ENCODE assay signal across 21 cellular contexts in genomic region chr17:57498443-57498842, GRCh38.
"Had no signal": no experiment of that assay in that cellular context is flagged by ENCODE, and none has a peak within 500 bp of the region (broad histone marks: within the 10 kb centered on the region; RNA-seq: fewer than 3 reads in every experiment).

No MANE protein-coding gene starts in this region.

- H3K27me3 Mint-ChIP-seq: activated CD8-positive, alpha-beta T cell treated with anti-CD3 and anti-CD28 coated beads for 36 hours; activated T-helper 17 cell treated with anti-CD3 and anti-CD28 coated beads, Interleukin-2, amount 50 U/mL, for 72 hours; central memory CD8-positive, alpha-beta T cell; effector memory CD8-positive, alpha-beta T cell; naive thymus-derived CD8-positive, alpha-beta T cell; progenitor cell of endocrine pancreas; stimulated activated naive CD8-positive, alpha-beta T cell treated with anti-CD3 and anti-CD28 coated beads, Interleukin-15, Interleukin-2, amounts not matched to agents 100 ng/mL and 50 ng/mL, for 24 hours; T-cell had no signal

- H3K27me3 ChIP-seq: breast epithelium, dorsolateral prefrontal cortex, neural progenitor cell, thyroid gland had no signal

- H3K27ac Mint-ChIP-seq: activated CD8-positive, alpha-beta T cell treated with anti-CD3 and anti-CD28 coated beads for 36 hours; activated naive CD4-positive, alpha-beta T cell treated with anti-CD3 and anti-CD28 coated beads, Interleukin-2, amount 50 U/mL, for 72 hours; activated T-helper 17 cell treated with anti-CD3 and anti-CD28 coated beads, Interleukin-2, amount 50 U/mL, for 72 hours; effector memory CD8-positive, alpha-beta T cell; neural progenitor cell; progenitor cell of endocrine pancreas; stimulated activated naive CD8-positive, alpha-beta T cell treated with anti-CD3 and anti-CD28 coated beads, Interleukin-15, Interleukin-2, amounts not matched to agents 100 ng/mL and 50 ng/mL, for 24 hours had no signal

- ATAC-seq: activated CD8-positive, alpha-beta T cell treated with anti-CD3 and anti-CD28 coated beads for 36 hours; activated naive CD4-positive, alpha-beta T cell treated with anti-CD3 and anti-CD28 coated beads, Interleukin-2, amount 50 U/mL, for 72 hours; activated T-helper 17 cell treated with anti-CD3 and anti-CD28 coated beads, Interleukin-2, amount 50 U/mL, for 72 hours; effector memory CD8-positive, alpha-beta T cell; esophagus mucosa; left lobe of liver; naive thymus-derived CD8-positive, alpha-beta T cell had no signal

- H3K4me3 ChIP-seq: breast epithelium, dorsolateral prefrontal cortex, lung, neural progenitor cell, thyroid gland had no signal

- H3K36me3 Mint-ChIP-seq: activated naive CD4-positive, alpha-beta T cell treated with anti-CD3 and anti-CD28 coated beads, Interleukin-2, amount 50 U/mL, for 72 hours had no signal

- H3K9me3 ChIP-seq: breast epithelium, thyroid gland had no signal

- H3K4me1 ChIP-seq: breast epithelium, neural progenitor cell had no signal

- H3K36me3 ChIP-seq: breast epithelium, neural progenitor cell, thyroid gland had no signal

- H3K4me2 ChIP-seq: neural progenitor cell had no signal

- H3K9me3 Mint-ChIP-seq: activated CD8-positive, alpha-beta T cell treated with anti-CD3 and anti-CD28 coated beads for 36 hours; activated naive CD4-positive, alpha-beta T cell treated with anti-CD3 and anti-CD28 coated beads, Interleukin-2, amount 50 U/mL, for 72 hours; activated T-helper 17 cell treated with anti-CD3 and anti-CD28 coated beads, Interleukin-2, amount 50 U/mL, for 72 hours; central memory CD8-positive, alpha-beta T cell; effector memory CD8-positive, alpha-beta T cell; naive thymus-derived CD8-positive, alpha-beta T cell; neural progenitor cell; stimulated activated naive CD8-positive, alpha-beta T cell treated with anti-CD3 and anti-CD28 coated beads, Interleukin-15, Interleukin-2, amounts not matched to agents 100 ng/mL and 50 ng/mL, for 24 hours; T-cell had no signal

- H3K27ac ChIP-seq: breast epithelium, neural progenitor cell, thyroid gland, WERI-Rb-1 had no signal

- H3K9ac ChIP-seq: neural progenitor cell had no signal

- H3K4me3 Mint-ChIP-seq: activated CD8-positive, alpha-beta T cell treated with anti-CD3 and anti-CD28 coated beads for 36 hours; activated T-helper 17 cell treated with anti-CD3 and anti-CD28 coated beads, Interleukin-2, amount 50 U/mL, for 72 hours; central memory CD8-positive, alpha-beta T cell; effector memory CD8-positive, alpha-beta T cell; neural progenitor cell; stimulated activated naive CD8-positive, alpha-beta T cell treated with anti-CD3 and anti-CD28 coated beads, Interleukin-15, Interleukin-2, amounts not matched to agents 100 ng/mL and 50 ng/mL, for 24 hours; T-cell had no signal

- DNase-seq: activated CD4-positive, alpha-beta T cell treated with anti-CD3 and anti-CD28 coated beads for 4 hours; activated CD8-positive, alpha-beta T cell treated with anti-CD3 and anti-CD28 coated beads for 36 hours; dorsolateral prefrontal cortex; effector memory CD8-positive, alpha-beta T cell; foreskin melanocyte; naive thymus-derived CD8-positive, alpha-beta T cell; stimulated activated CD4-positive, alpha-beta T cell treated with anti-CD3 and anti-CD28 coated beads, Interleukin-4, amount 100 ng/mL, for 24 hours; substantia nigra; T-cell; thyroid gland; WERI-Rb-1 had no signal

- H2AFZ ChIP-seq: neural progenitor cell had no signal
